Comparison of ENCODE assay signal across 3 cellular contexts in the genomic region with DNA sequence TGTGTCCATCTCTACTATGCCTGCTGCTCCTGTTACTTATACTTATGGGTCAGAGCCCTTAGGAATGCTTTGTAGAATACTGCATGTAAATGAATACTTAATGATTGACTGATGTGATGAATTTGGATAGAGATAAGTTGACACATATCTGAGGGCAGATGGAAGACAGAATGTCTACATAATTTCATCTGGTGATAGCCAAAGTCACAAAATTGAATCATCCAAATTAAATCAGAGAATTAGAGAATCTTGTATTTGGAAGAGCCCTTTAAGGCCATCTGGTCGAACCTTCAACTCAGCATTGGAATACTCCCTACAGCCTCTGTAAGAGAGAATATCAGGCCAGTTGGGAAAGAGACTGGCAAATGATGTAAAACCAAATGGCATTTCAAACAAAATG.
"Had no signal": no experiment of that assay in that cellular context is flagged by ENCODE, and none has a peak within 500 bp of the region (broad histone marks: within the 10 kb centered on the region; RNA-seq: fewer than 3 reads in every experiment).

No MANE protein-coding gene starts in this region.

- H3K4me3 ChIP-seq: GM12878 had no signal

- ATAC-seq: GM12878 had no signal

- DNase-seq: GDM1, GF-D8 had no signal
